8 cellular contexts compared by ENCODE assay signal in the genomic region with DNA sequence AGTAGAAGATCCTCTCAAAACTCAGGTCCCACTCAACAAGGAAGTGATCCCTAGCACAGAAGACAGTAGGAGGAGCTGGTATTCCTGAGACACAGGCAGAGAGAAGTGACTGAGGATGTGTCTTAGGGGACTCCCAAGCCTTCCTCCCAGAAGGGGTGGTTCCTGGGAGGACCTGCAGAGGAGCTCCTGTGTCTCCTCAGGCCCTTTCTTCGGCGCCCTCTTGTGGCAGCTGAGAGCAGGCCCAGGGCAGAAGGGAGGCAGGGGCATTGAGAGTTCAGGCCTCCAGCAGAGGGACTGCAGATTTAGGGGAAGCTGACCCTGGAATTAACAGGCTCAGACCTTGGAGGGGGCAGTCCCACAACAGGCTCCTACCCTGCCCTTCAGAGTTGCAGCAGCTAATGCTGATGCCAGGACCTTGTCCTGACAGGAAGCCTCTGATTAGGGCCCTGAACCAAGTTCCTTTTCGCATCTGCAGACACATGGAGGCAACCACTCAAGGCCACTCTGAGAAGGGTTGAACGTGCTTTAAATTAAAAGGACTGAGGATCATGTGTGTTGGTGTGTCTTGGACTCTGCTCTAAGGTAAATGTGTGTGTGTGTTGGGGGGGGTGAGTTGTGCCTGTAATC.
DNase-seq lines count a peak whose midpoint lies in the region; ATAC-seq and TF ChIP-seq lines count a peak whose summit lies in the region.
"Not testable (repeated sequence)": the region's sequence is repeated elsewhere in the genome, so short reads cannot be mapped to it uniquely, and the experiment has no call there.

No MANE protein-coding gene starts in this region.

- H3K9me3 ChIP-seq in Caco-2, heart left ventricle: not testable (repeated sequence)

- TF ChIP-seq CTCF in Caco-2 (IDR thresholded peaks at IDR 0.05; ENCODE audit: insufficient read depth in 1 of 2, low read depth in 1 of 2, low read length in 1 of 2, severe bottlenecking in 1 of 2, unreplicated experiment in 1 of 2) = peak; percentile 41 to 44
- TF ChIP-seq CTCF in heart left ventricle (IDR thresholded peaks at IDR 0.05) = peak in 9 of 12 donors; percentile 9 to 58 (median 47)
- TF ChIP-seq CTCF in retinal pigment epithelial cell (conservative IDR thresholded peaks at IDR 0.05; ENCODE audit: low read depth, low read length) = peak; percentile 62

- 27 to 57% (median 46%) methylated on average over 2 to 4 of the region's 4 CpGs for WGBS in heart left ventricle, 4 donors

- H3K36me3 ChIP-seq in Caco-2 (ENCODE audit: control insufficient read depth, insufficient read depth, low read length); heart left ventricle: not testable (repeated sequence)

- POLR2A ChIA-PET in Caco-2 (lab: Charles Lee) = not testable (repeated sequence)

- not testable (repeated sequence) for TF ChIP-seq POLR2A in heart left ventricle (IDR thresholded peaks at IDR 0.05)

- peak overlapping the region in 1 of 12 donors; percentile 28 for H3K27ac ChIP-seq in heart left ventricle

- ATAC-seq in GM19397 (IDR thresholded peaks at IDR 0.05; ENCODE audit: unreplicated experiment) (peak; percentile 54), HG03045 (IDR thresholded peaks at IDR 0.05; ENCODE audit: unreplicated experiment) (peak; percentile 86), heart left ventricle (peak in 2 of 4 donors; percentile 42 to 67)

- intact Hi-C loops in Caco-2 (cut with micrococcal nuclease; ENCODE audit: unreplicated experiment) = loop anchor here (1.0 kb wide), 1 partner anchor 10 kb away; no protein-coding TSS in a partner anchor
- intact Hi-C loops in heart left ventricle (cut with DNase I) = not testable (repeated sequence)

- BruUV-seq in Caco-2 (replicated peaks; lab: Mats Ljungman, UMichigan) = not testable (repeated sequence)

- not testable (repeated sequence) for H3K4me3 Mint-ChIP-seq in Caco-2 (ENCODE audit: unreplicated experiment)

- CTCF ChIA-PET in Caco-2 (lab: Charles Lee) = interaction anchor here (0.6 to 2.4 kb wide), 9 partner anchors 8 to 168 kb away, joined by 3 to 17 read pairs (median 3); a partner anchor contains a TSS

- H3K27ac Mint-ChIP-seq in Caco-2 (ENCODE audit: unreplicated experiment) = not testable (repeated sequence)

- not testable (repeated sequence) for H3K36me3 Mint-ChIP-seq in Caco-2 (ENCODE audit: insufficient read depth, unreplicated experiment)

- H3K27me3 Mint-ChIP-seq in Caco-2 (ENCODE audit: insufficient read depth, unreplicated experiment) = not testable (repeated sequence)

- not testable (repeated sequence) for H3K4me3 ChIP-seq in Caco-2 (ENCODE audit: low read depth, low read length); heart left ventricle; retinal pigment epithelial cell (ENCODE audit: low read length)

- H3K4me1 ChIP-seq in Caco-2 = not testable (repeated sequence)
- peaks cover 0 to 26% (median 2%) of the 10 kb centered on the region in 12 donors for H3K4me1 ChIP-seq in heart left ventricle

- H3K9me3 Mint-ChIP-seq in Caco-2 (ENCODE audit: unreplicated experiment) = not testable (repeated sequence)

- not testable (repeated sequence) for H3K4me1 Mint-ChIP-seq in Caco-2 (ENCODE audit: low read depth, unreplicated experiment)

- DNase-seq in Caco-2 (peak; percentile 75 to 78), NCI-H1417 (lab: John Stamatoyannopoulos, UW) (peak; percentile 23 to 36 (median 24)), T-helper 1 cell (peak in 3 of 5 donors; percentile 39 to 57 (median 50)), astrocyte of the hippocampus (ENCODE audit: low read depth, low spot score) (peak; percentile 41), heart left ventricle (peak in 2 of 5 donors; percentile 31 to 53)
- not testable (repeated sequence) for DNase-seq in retinal pigment epithelial cell (ENCODE audit: low read depth)

- H3K27me3 ChIP-seq in Caco-2 (replicated peaks; ENCODE audit: control insufficient read depth, insufficient read depth, low read length); heart left ventricle: not testable (repeated sequence)
